In the genomic region with DNA sequence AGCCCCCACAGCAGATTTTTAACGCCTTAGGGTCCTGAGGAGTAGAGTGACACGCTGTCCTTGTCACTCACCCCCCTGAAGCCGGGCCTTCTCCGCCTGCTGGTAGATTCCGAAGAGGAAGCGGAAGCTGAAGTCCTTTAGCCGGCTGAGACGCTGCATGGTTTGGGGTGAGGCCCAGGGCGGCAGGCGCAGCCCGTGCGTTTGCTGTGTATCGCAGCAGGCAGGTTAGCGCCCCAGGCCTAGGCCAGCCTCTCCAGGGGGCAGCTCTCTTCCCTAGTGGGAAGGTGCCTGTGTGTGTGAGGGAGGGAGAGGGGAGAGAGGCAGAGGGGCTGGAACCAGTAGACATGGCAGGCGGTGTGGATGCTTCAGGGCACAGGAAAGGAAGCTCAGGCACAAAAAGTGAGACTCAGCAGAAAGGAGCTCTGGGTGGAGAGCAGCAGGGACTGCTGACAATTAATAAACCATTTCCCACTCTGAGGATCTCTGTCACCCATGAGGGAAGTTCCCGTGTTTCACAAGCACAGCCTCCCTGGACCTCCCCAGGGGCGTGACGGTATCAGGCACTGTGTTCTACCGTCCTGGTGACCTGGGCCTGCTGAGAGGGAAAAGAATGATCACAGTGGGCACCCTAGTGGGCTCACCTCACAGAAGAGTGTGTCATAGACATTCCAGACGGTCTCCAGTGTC, we compare ENCODE assay signal across 14 cellular contexts. TPM values are rescaled to one million over a fixed set of nuclear protein-coding genes. Genes with fewer than 3 reads are reported as not detected.
DNase-seq lines count a peak whose midpoint lies in the region.
"Had no signal": no experiment of that assay in that cellular context is flagged by ENCODE, and none has a peak within 500 bp of the region (broad histone marks: within the 10 kb centered on the region; RNA-seq: fewer than 3 reads in every experiment).

No MANE protein-coding gene starts in this region.

- DNase-seq in NOMO-1 treated with DMSO at 0.1 percent for 48 hours (lab: John Stamatoyannopoulos, UW; ENCODE audit: unreplicated experiment) (peak; percentile 21), caudate nucleus (lab: John Stamatoyannopoulos, UW) (no peak), posterior vena cava (ENCODE audit: low spot score) (peak; percentile 85), SW 1271 (lab: John Stamatoyannopoulos, UW) (no peak), DMS153 treated with DMSO at 0.1 percent for 48 hours (lab: John Stamatoyannopoulos, UW; ENCODE audit: unreplicated experiment) (no peak), AG20443 (ENCODE audit: low spot score) (no peak)
- DNase-seq: activated effector memory CD4-positive, alpha-beta T cell treated with anti-CD3 and anti-CD28 coated beads, Interleukin-2, amount 50 U/mL, for 16 hours; cortex of kidney; DMS79 treated with DMSO at 0.1 percent for 48 hours; NCI-H187; NCI-H510A treated with DMSO at 0.1 percent for 48 hours; PC-3 had no signal

- peak overlapping the region; percentile 18 for H3K27ac ChIP-seq in caudate nucleus (ENCODE audit: low read depth, low read length)
- H3K27ac ChIP-seq: BLaER1 had no signal

- intact Hi-C loops in posterior vena cava (cut with DNase I), result no loop called here

RNA-seq across cellular contexts. Expression of a gene that starts 3.8 kb away (rescaled TPM):
- 10 to 100 TPM; 18.0 to 25.1 TPM for total RNA-seq in posterior vena cava

RNA-seq across cellular contexts. Expression of a gene that starts 13.0 kb away (rescaled TPM):
- 10 to 100 TPM; 11.9 to 24.8 TPM for total RNA-seq in posterior vena cava

RNA-seq across cellular contexts. Expression of a gene that starts 25.1 kb away (rescaled TPM):
- total RNA-seq in posterior vena cava, result 10 to 100 TPM; 32.4 to 32.5 TPM

RNA-seq across cellular contexts. Expression of a gene that starts 30.0 kb away (rescaled TPM):
- total RNA-seq in posterior vena cava, result 10 to 100 TPM; 30.1 to 31.5 TPM

RNA-seq across cellular contexts. Expression of a gene that starts 58.6 kb away (rescaled TPM):
- total RNA-seq in posterior vena cava, result 10 to 100 TPM; 33.1 to 47.4 TPM
- total RNA-seq: mononuclear cell had no signal

Comparison
In these comparisons a context has a peak if more than half of its experiments do, and no peak if none do; other contexts are left out.
1. DNase-seq: peak in NOMO-1 treated with DMSO at 0.1 percent for 48 hours (single experiment) and posterior vena cava (single experiment); none in caudate nucleus (0 of 61), SW 1271 (0 of 2), DMS153 treated with DMSO at 0.1 percent for 48 hours (single experiment) and AG20443 (single experiment).